In the genomic region with DNA sequence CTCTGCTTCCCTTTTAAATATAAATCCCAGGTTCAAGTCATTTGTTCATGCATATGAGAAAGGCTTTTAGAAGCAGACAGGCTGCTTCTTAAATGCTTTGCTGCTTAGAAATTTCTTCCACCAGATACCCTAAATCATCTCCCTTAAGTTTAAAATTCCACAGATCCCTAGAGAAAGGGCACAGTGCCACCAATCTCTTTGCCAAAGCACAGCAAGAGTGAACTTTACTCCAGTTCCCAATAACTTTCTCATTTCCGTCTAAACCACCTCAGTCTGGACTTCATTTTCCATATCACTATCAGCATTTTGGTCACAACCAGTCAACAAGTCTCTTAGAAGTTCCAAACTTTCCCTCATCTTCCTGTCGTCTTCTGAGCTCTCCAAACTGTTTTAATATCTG, we compare ENCODE assay signal across 13 cellular contexts.
"Had no signal": no experiment of that assay in that cellular context is flagged by ENCODE, and none has a peak within 500 bp of the region (broad histone marks: within the 10 kb centered on the region; RNA-seq: fewer than 3 reads in every experiment).

No MANE protein-coding gene starts in this region.

- H3K27me3 ChIP-seq: thyroid gland had no signal

- ATAC-seq: activated T-cell treated with anti-CD3 and anti-CD28 coated beads, Interleukin-2, amount 50 U/mL, for 72 hours had no signal

- H3K9me3 ChIP-seq: thyroid gland had no signal

- H3K36me3 ChIP-seq: thyroid gland had no signal

- H3K4me1 ChIP-seq: thyroid gland had no signal

- DNase-seq: activated CD4-positive, alpha-beta T cell treated with anti-CD3 and anti-CD28 coated beads, Interleukin-2, amount 50 U/mL, for 4 hours; activated effector memory CD4-positive, alpha-beta T cell treated with anti-CD3 and anti-CD28 coated beads, Interleukin-2, amount 50 U/mL, for 16 hours; activated naive CD4-positive, alpha-beta T cell treated with anti-CD3 and anti-CD28 coated beads, Interleukin-2, amount 50 U/mL, for 16 hours; activated T-cell treated with anti-CD3 and anti-CD28 coated beads, Interleukin-2, amount 50 U/mL, for 72 hours; glutamatergic neuron; hypothalamus; nucleus accumbens; retina; stimulated activated CD4-positive, alpha-beta T cell treated with anti-CD3 and anti-CD28 coated beads, Interleukin-1b, Interleukin-23, amount 100 ng/mL, for 48 hours; stimulated activated CD8-positive, alpha-beta memory T cell treated with anti-CD3 and anti-CD28 coated beads, Interleukin-4, amount 100 ng/mL, for 48 hours; stimulated activated naive CD4-positive, alpha-beta T cell treated with Interleukin-2 at 50 U/mL for 16 hours; thyroid gland had no signal

- H3K27ac ChIP-seq: thyroid gland had no signal

- H3K4me3 ChIP-seq: lung, thyroid gland had no signal
